1 cellular context compared by ENCODE assay signal in genomic region chr16:15399317-15399716, GRCh38.
TF ChIP-seq lines count a peak whose summit lies in the region.

No MANE protein-coding gene starts in this region.

TF ChIP-seq in HepG2, 621 proteins besides CTCF, POLR2A, EP300 and RAD21:
- TF ChIP-seq BRF2 (CRISPR knock-in tag; IDR thresholded peaks at IDR 0.05) = 0 out of 2 replicates have a peak, but pooled peaks have one; percentile 8
- TF ChIP-seq NKX3-1 (CRISPR knock-in tag; IDR thresholded peaks at IDR 0.05) = no peak
- 0 out of 2 replicates have a peak, but pooled peaks have one; percentile 16 for TF ChIP-seq POGZ (CRISPR knock-in tag; IDR thresholded peaks at IDR 0.05)
- TF ChIP-seq TOPORS (CRISPR knock-in tag; IDR thresholded peaks at IDR 0.05) = 0 out of 2 replicates have a peak, but pooled peaks have one; percentile 10
- no peak for TF ChIP-seq HINFP (CRISPR knock-in tag; IDR thresholded peaks at IDR 0.05; ENCODE audit: low read depth)
- peak; percentile 15; the same call in 1 of the 2 replicates for TF ChIP-seq ZNF775 (CRISPR knock-in tag; IDR thresholded peaks at IDR 0.05; ENCODE audit: borderline replicate concordance)
- TF ChIP-seq NFKBIZ (CRISPR knock-in tag; IDR thresholded peaks at IDR 0.05) = no peak
- no peak for TF ChIP-seq ZFYVE20 (CRISPR knock-in tag; IDR thresholded peaks at IDR 0.05; ENCODE audit: borderline replicate concordance, low read depth)
- peak in 1 of 2 experiments; percentile 4; a peak in 1 of 4 replicates for TF ChIP-seq HMGXB4 (CRISPR knock-in tag; IDR thresholded peaks at IDR 0.05; ENCODE audit: borderline replicate concordance in 1 of 2, low read depth in 1 of 2)
- no peak for TF ChIP-seq ZBTB26 (CRISPR knock-in tag; IDR thresholded peaks at IDR 0.05; ENCODE audit: borderline replicate concordance)
- no peak for TF ChIP-seq KLF9 (CRISPR knock-in tag; IDR thresholded peaks at IDR 0.05; ENCODE audit: low read depth)
- TF ChIP-seq ZFP62 (CRISPR knock-in tag; IDR thresholded peaks at IDR 0.05) = no peak
- 0 out of 2 replicates have a peak, but pooled peaks have one; percentile 7 for TF ChIP-seq SMYD3 (CRISPR knock-in tag; IDR thresholded peaks at IDR 0.05)
- 0 out of 2 replicates have a peak, but pooled peaks have one; percentile 14 for TF ChIP-seq MEIS1 (CRISPR knock-in tag; IDR thresholded peaks at IDR 0.05; ENCODE audit: borderline replicate concordance)
- no peak for TF ChIP-seq ZNF737 (CRISPR knock-in tag; IDR thresholded peaks at IDR 0.05; ENCODE audit: borderline replicate concordance)
- 0 out of 2 replicates have a peak, but pooled peaks have one; percentile 47 for TF ChIP-seq TOE1 (CRISPR knock-in tag; IDR thresholded peaks at IDR 0.05)
- TF ChIP-seq ZSCAN31 (CRISPR knock-in tag; IDR thresholded peaks at IDR 0.05; ENCODE audit: low read depth) = 0 out of 2 replicates have a peak, but pooled peaks have one; percentile 9
- TF ChIP-seq ZNF770 (CRISPR knock-in tag; IDR thresholded peaks at IDR 0.05) = peak; percentile 82
TF ChIP-seq in HepG2: peak in this region for 10.
